In the genomic region with DNA sequence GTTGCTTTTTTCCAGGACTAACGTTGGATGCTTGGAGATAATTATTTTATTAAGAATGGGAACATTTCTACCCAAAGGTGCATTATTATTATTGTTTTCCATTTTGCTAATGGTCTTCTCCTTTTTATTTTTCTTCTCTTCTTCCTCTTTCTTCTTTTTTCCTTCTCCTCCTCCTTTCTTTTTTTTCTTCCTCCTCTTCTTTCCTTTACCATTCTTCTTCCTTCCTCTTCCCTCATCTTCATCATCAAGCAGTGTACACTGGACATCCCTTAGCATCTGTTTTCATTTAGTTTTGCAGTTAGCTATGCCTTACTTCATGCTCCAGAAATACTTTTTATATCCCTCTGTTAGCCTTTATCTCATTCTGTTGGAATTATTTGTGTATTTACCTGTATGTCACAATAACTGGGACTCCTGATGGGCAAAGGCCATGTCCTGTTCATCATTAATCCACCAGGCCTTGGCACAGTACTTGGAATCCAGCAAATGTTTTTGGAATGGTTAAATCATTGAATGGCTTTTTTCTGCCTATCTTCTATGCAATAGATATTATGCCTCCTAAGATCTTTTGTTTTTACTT, we compare ENCODE assay signal across 20 cellular contexts.
DNase-seq lines count a peak whose midpoint lies in the region; ATAC-seq, FAIRE-seq and TF ChIP-seq lines count a peak whose summit lies in the region.
"Had no signal": no experiment of that assay in that cellular context is flagged by ENCODE, and none has a peak within 500 bp of the region (broad histone marks: within the 10 kb centered on the region; RNA-seq: fewer than 3 reads in every experiment).

No MANE protein-coding gene starts in this region.

- TF ChIP-seq CTCF in AG10803 (conservative IDR thresholded peaks at IDR 0.05; ENCODE audit: low read length): no peak
- no peak for TF ChIP-seq CTCF in fibroblast of mammary gland (conservative IDR thresholded peaks at IDR 0.05; ENCODE audit: control insufficient read depth, insufficient read depth, low read depth, low read length)
- no peak for TF ChIP-seq CTCF in HepG2 (CRISPR knock-in tag; IDR thresholded peaks at IDR 0.05)
- no peak for TF ChIP-seq CTCF in thyroid gland (IDR thresholded peaks at IDR 0.05)

- H3K79me2 ChIP-seq in HepG2 (ENCODE audit: insufficient read depth, low read length): no peaks in the 10 kb centered on the region

- peak overlapping the region; percentile 28 for H3K27ac Mint-ChIP-seq in activated T-helper 17 cell treated with anti-CD3 and anti-CD28 coated beads, Interleukin-2, amount 50 U/mL, for 72 hours
- H3K27ac Mint-ChIP-seq: CD4-positive, alpha-beta T cell had no signal

- H3K4me1 Mint-ChIP-seq in activated T-helper 17 cell treated with anti-CD3 and anti-CD28 coated beads, Interleukin-2, amount 50 U/mL, for 72 hours: no peaks in the 10 kb centered on the region

- BruUV-seq in HepG2 (replicated peaks; lab: Mats Ljungman, UMichigan): no TSS peak

- H3K9me3 Mint-ChIP-seq in activated T-helper 17 cell treated with anti-CD3 and anti-CD28 coated beads, Interleukin-2, amount 50 U/mL, for 72 hours: peaks cover 13% of the 10 kb centered on the region

- no peak overlapping the region for H3K27ac ChIP-seq in HepG2 (ENCODE audit: extremely low read length, insufficient read depth, low read length)
- H3K27ac ChIP-seq in thyroid gland: no peak overlapping the region
- H3K27ac ChIP-seq: BLaER1 treated with 17β-estradiol and CSF1 and Interleukin-3, amounts not matched to agents 10 nM and 100 nM; KMS-11; PC-9 had no signal

- H3K27me3 ChIP-seq in HepG2 (ENCODE audit: control insufficient read depth in 1 of 2, insufficient read depth in 2 of 2, low read length in 2 of 2) (no peaks in the 10 kb centered on the region), thyroid gland (no peaks in the 10 kb centered on the region)
- H3K27me3 ChIP-seq: BLaER1 treated with 17β-estradiol and CSF1 and Interleukin-3, amounts not matched to agents 10 nM and 100 nM had no signal

- peaks cover 25% of the 10 kb centered on the region for H3K36me3 Mint-ChIP-seq in activated T-helper 17 cell treated with anti-CD3 and anti-CD28 coated beads, Interleukin-2, amount 50 U/mL, for 72 hours (ENCODE audit: low read depth)

- DNase-seq in AG10803 (ENCODE audit: low read depth): peak; percentile 28
- peak; percentile 7 for DNase-seq in fibroblast of mammary gland (ENCODE audit: low read depth)
- DNase-seq in HepG2 (ENCODE audit: low spot score): peak; percentile 82
- no peak for DNase-seq in thyroid gland
- no peak for DNase-seq in NCI-H526 (lab: John Stamatoyannopoulos, UW)
- DNase-seq in hepatic stellate cell (ENCODE audit: low spot score): no peak
- DNase-seq: AML-193; CD4-positive, alpha-beta T cell; IMR-90; MM.1S; NCI-H1694; NCI-H2029 treated with DMSO at 0.1 percent for 48 hours; NCI-H446 treated with DMSO at 0.1 percent for 48 hours; NCI-H526 treated with DMSO at 0.1 percent for 48 hours; PC-9; SHP77 had no signal

- H3K27me3 Mint-ChIP-seq in activated T-helper 17 cell treated with anti-CD3 and anti-CD28 coated beads, Interleukin-2, amount 50 U/mL, for 72 hours: no peaks in the 10 kb centered on the region
- H3K27me3 Mint-ChIP-seq: CD4-positive, alpha-beta T cell had no signal

- H3K9me3 ChIP-seq in HepG2 (ENCODE audit: low read length) (peaks cover 18% of the 10 kb centered on the region), thyroid gland (no peaks in the 10 kb centered on the region)

- intact Hi-C loops in HepG2 (cut with micrococcal nuclease; ENCODE audit: unreplicated experiment) (no loop called here), thyroid gland (cut with DNase I) (no loop called here)

- H3K4me3 Mint-ChIP-seq in activated T-helper 17 cell treated with anti-CD3 and anti-CD28 coated beads, Interleukin-2, amount 50 U/mL, for 72 hours: no peak overlapping the region
- H3K4me3 Mint-ChIP-seq: CD4-positive, alpha-beta T cell had no signal

- TF ChIP-seq POLR2A in HepG2 (IDR thresholded peaks at IDR 0.05; ENCODE audit: insufficient read depth in 1 of 2, low read depth in 2 of 2, low read length in 2 of 2) (no peak), thyroid gland (IDR thresholded peaks at IDR 0.05) (no peak)

- in situ Hi-C loops in HepG2 (cut with HindIII; ENCODE audit: extremely low pct_ligation_motif_present, low pct_unique_long_range_greater_than_20kb): no loop called here

- no peaks in the 10 kb centered on the region for H4K20me1 ChIP-seq in HepG2 (ENCODE audit: insufficient read depth, low read length)
- H4K20me1 ChIP-seq: BLaER1 treated with 17β-estradiol and CSF1 and Interleukin-3, amounts not matched to agents 10 nM and 100 nM had no signal

- no peak for ATAC-seq in activated T-helper 17 cell treated with anti-CD3 and anti-CD28 coated beads, Interleukin-2, amount 50 U/mL, for 72 hours (replicated peaks)
- ATAC-seq in HepG2: peak; percentile 99
- no peak for ATAC-seq in GM18517 (IDR thresholded peaks at IDR 0.05; ENCODE audit: unreplicated experiment)

- TF ChIP-seq EP300 in HepG2 (IDR thresholded peaks at IDR 0.05; ENCODE audit: low read depth in 2 of 2, low read length in 2 of 2): 0 out of 4 replicates have a peak, but pooled peaks of 1 of the 2 experiments have one; percentile 27
- no peak for TF ChIP-seq EP300 in HepG2 (CRISPR knock-in tag; IDR thresholded peaks at IDR 0.05; ENCODE audit: borderline replicate concordance)

- H3K4me1 ChIP-seq in HepG2 (ENCODE audit: insufficient read depth, low read length) (peaks cover 12% of the 10 kb centered on the region), thyroid gland (peaks cover 0 to 3% of the 10 kb centered on the region in 2 donors)

- TF ChIP-seq RAD21 in HepG2 (CRISPR knock-in tag; IDR thresholded peaks at IDR 0.05): no peak

- FAIRE-seq in HepG2 (lab: Jason Lieb, UNC): peak; percentile 74

- CTCF ChIA-PET in HepG2 (lab: Yijun Ruan, JAX; ENCODE audit: low intra/inter-chr PET ratio, low total read pairs): interaction anchor here (0.8 kb wide), 1 partner anchor 45 kb away, joined by 3 read pairs; no protein-coding TSS in a partner anchor

- WGBS in HepG2 (ENCODE audit: low lambda C conversion rate): 41% methylated on average over 1 of the region's 1 CpG
- 86 to 89% methylated on average over 1 of the region's 1 CpG for WGBS in thyroid gland, 2 donors

- H2AFZ ChIP-seq in HepG2 (ENCODE audit: low read length): no peak overlapping the region
- H2AFZ ChIP-seq: PC-9 had no signal

- H3K4me3 ChIP-seq in AG10803 (ENCODE audit: low read length): no peak overlapping the region
- no peak overlapping the region for H3K4me3 ChIP-seq in fibroblast of mammary gland (ENCODE audit: control insufficient read depth, low read depth, low read length)
- no peak overlapping the region for H3K4me3 ChIP-seq in HepG2 (replicated peaks in 1 of 3; ENCODE audit: insufficient read depth in 1 of 3, low read depth in 2 of 3, low read length in 3 of 3)
- H3K4me3 ChIP-seq in thyroid gland (replicated peaks in 1 of 3): no peak overlapping the region
- H3K4me3 ChIP-seq: BLaER1 treated with 17β-estradiol and CSF1 and Interleukin-3, amounts not matched to agents 10 nM and 100 nM; PC-9 had no signal

- H3K36me3 ChIP-seq in HepG2 (replicated peaks in 1 of 2; ENCODE audit: control insufficient read depth in 1 of 2, insufficient read depth in 2 of 2, low read length in 2 of 2) (no peaks in the 10 kb centered on the region), thyroid gland (no peaks in the 10 kb centered on the region)

- H3K4me2 ChIP-seq in HepG2 (ENCODE audit: low read depth, low read length): peak overlapping the region; percentile 18; the same call in 1 of the 2 replicates
- H3K4me2 ChIP-seq: BLaER1 treated with 17β-estradiol and CSF1 and Interleukin-3, amounts not matched to agents 10 nM and 100 nM; KMS-11; PC-9 had no signal

- no peak overlapping the region for H3K9ac ChIP-seq in HepG2 (ENCODE audit: insufficient read depth, low read depth, low read length)
- H3K9ac ChIP-seq: BLaER1 treated with 17β-estradiol and CSF1 and Interleukin-3, amounts not matched to agents 10 nM and 100 nM; KMS-11 had no signal

- POLR2A ChIA-PET in HepG2 (lab: Yijun Ruan, JAX): interaction anchor here (0.5 kb wide), 1 partner anchor 8 kb away, joined by 4 read pairs; no protein-coding TSS in a partner anchor

TF ChIP-seq in HepG2, 621 proteins besides CTCF, POLR2A, EP300 and RAD21 (continues in another document):
- TF ChIP-seq, protein P1, sequence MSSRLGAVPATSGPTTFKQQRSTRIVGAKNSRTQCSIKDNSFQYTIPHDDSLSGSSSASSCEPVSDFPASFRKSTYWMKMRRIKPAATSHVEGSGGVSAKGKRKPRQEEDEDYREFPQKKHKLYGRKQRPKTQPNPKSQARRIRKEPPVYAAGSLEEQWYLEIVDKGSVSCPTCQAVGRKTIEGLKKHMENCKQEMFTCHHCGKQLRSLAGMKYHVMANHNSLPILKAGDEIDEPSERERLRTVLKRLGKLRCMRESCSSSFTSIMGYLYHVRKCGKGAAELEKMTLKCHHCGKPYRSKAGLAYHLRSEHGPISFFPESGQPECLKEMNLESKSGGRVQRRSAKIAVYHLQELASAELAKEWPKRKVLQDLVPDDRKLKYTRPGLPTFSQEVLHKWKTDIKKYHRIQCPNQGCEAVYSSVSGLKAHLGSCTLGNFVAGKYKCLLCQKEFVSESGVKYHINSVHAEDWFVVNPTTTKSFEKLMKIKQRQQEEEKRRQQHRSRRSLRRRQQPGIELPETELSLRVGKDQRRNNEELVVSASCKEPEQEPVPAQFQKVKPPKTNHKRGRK (CRISPR knock-in tag; IDR thresholded peaks at IDR 0.05): peak; percentile 90; the same call in 1 of the 2 replicates
- no peak for TF ChIP-seq HES4 (CRISPR knock-in tag; IDR thresholded peaks at IDR 0.05; ENCODE audit: borderline replicate concordance)
- TF ChIP-seq, protein P2, sequence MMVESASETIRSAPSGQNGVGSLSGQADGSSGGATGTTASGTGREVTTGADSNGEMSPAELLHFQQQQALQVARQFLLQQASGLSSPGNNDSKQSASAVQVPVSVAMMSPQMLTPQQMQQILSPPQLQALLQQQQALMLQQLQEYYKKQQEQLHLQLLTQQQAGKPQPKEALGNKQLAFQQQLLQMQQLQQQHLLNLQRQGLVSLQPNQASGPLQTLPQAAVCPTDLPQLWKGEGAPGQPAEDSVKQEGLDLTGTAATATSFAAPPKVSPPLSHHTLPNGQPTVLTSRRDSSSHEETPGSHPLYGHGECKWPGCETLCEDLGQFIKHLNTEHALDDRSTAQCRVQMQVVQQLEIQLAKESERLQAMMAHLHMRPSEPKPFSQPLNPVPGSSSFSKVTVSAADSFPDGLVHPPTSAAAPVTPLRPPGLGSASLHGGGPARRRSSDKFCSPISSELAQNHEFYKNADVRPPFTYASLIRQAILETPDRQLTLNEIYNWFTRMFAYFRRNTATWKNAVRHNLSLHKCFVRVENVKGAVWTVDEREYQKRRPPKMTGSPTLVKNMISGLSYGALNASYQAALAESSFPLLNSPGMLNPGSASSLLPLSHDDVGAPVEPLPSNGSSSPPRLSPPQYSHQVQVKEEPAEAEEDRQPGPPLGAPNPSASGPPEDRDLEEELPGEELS (CRISPR knock-in tag; IDR thresholded peaks at IDR 0.05): peak; percentile 32; the same call in 1 of the 2 replicates
- no peak for TF ChIP-seq MAFF (IDR thresholded peaks at IDR 0.05; ENCODE audit: low read depth, low read length)
- TF ChIP-seq YEATS4 (CRISPR knock-in tag; IDR thresholded peaks at IDR 0.05; ENCODE audit: borderline replicate concordance): no peak

Comparison
In these comparisons a context has a peak if more than half of its experiments do, and no peak if none do; other contexts are left out.
1. DNase-seq: peak in AG10803 (single experiment), fibroblast of mammary gland (single experiment) and HepG2 (single experiment); none in thyroid gland (0 of 2), NCI-H526 (0 of 2) and hepatic stellate cell (single experiment).